1 cellular context compared by ENCODE assay signal in genomic region chr22:39230261-39231196, GRCh38.
TF ChIP-seq lines count a peak whose summit lies in the region.

No MANE protein-coding gene starts in this region.

TF ChIP-seq in HepG2, 621 proteins besides CTCF, POLR2A, EP300 and RAD21 (continued from another document and continues in another):
- peak; percentile 45; the same call in 1 of the 2 replicates for TF ChIP-seq ZMYM4 (CRISPR knock-in tag; IDR thresholded peaks at IDR 0.05)
- TF ChIP-seq ZNF460 (CRISPR knock-in tag; IDR thresholded peaks at IDR 0.05; ENCODE audit: borderline replicate concordance), result peak; percentile 56; the same call in 1 of the 2 replicates
- TF ChIP-seq MTA1 (CRISPR knock-in tag; IDR thresholded peaks at IDR 0.05; ENCODE audit: borderline replicate concordance), result 0 out of 2 replicates have a peak, but pooled peaks have one; percentile 73
- no peak; the same call in 1 of the 2 replicates for TF ChIP-seq LCORL (IDR thresholded peaks at IDR 0.05)
- TF ChIP-seq LCORL (CRISPR knock-in tag; IDR thresholded peaks at IDR 0.05), result peak; percentile 99
- TF ChIP-seq HNF1A (IDR thresholded peaks at IDR 0.05; ENCODE audit: low read depth), result no peak
- peak; percentile 76; the same call in 1 of the 2 replicates for TF ChIP-seq HNF1A (CRISPR knock-in tag; IDR thresholded peaks at IDR 0.05; ENCODE audit: borderline replicate concordance)
- TF ChIP-seq GABPB1 (CRISPR knock-in tag; IDR thresholded peaks at IDR 0.05), result peak; percentile 87
- peak; percentile 69; the same call in 1 of the 2 replicates for TF ChIP-seq HOMEZ (CRISPR knock-in tag; IDR thresholded peaks at IDR 0.05; ENCODE audit: low read depth)
- no peak; the same call in 1 of the 2 replicates for TF ChIP-seq MXD3 (CRISPR knock-in tag; IDR thresholded peaks at IDR 0.05)
- TF ChIP-seq ZNF619 (CRISPR knock-in tag; IDR thresholded peaks at IDR 0.05), result peak; percentile 50; the same call in 1 of the 2 replicates
- TF ChIP-seq BCLAF1 (IDR thresholded peaks at IDR 0.05), result no peak
- peak; percentile 66 for TF ChIP-seq SP5 (CRISPR knock-in tag; IDR thresholded peaks at IDR 0.05; ENCODE audit: borderline replicate concordance, low read depth)
- peak; percentile 79 for TF ChIP-seq ZNF331 (CRISPR knock-in tag; IDR thresholded peaks at IDR 0.05)
- TF ChIP-seq HOXA3 (CRISPR knock-in tag; IDR thresholded peaks at IDR 0.05), result peak; percentile 52; the same call in 1 of the 2 replicates
- peak; percentile 56; the same call in 1 of the 2 replicates for TF ChIP-seq GMEB1 (CRISPR knock-in tag; IDR thresholded peaks at IDR 0.05; ENCODE audit: borderline replicate concordance)
- TF ChIP-seq ZBTB20 (CRISPR knock-in tag; IDR thresholded peaks at IDR 0.05; ENCODE audit: borderline replicate concordance, low read depth), result peak; percentile 72; the same call in 1 of the 2 replicates
- peak; percentile 99 for TF ChIP-seq FOXO1 (CRISPR knock-in tag; IDR thresholded peaks at IDR 0.05)
- TF ChIP-seq KMT2A (CRISPR knock-in tag; IDR thresholded peaks at IDR 0.05), result 0 out of 2 replicates have a peak, but pooled peaks have one; percentile 30
- peak; percentile 79; the same call in 1 of the 2 replicates for TF ChIP-seq SNAPC2 (CRISPR knock-in tag; IDR thresholded peaks at IDR 0.05)
- 0 out of 2 replicates have a peak, but pooled peaks have one; percentile 26 for TF ChIP-seq ZNF430 (CRISPR knock-in tag; IDR thresholded peaks at IDR 0.05)
- TF ChIP-seq ZSCAN31 (CRISPR knock-in tag; IDR thresholded peaks at IDR 0.05; ENCODE audit: low read depth), result 0 out of 2 replicates have a peak, but pooled peaks have one; percentile 51
- peak; percentile 84; the same call in 1 of the 2 replicates for TF ChIP-seq ZBED4 (CRISPR knock-in tag; IDR thresholded peaks at IDR 0.05; ENCODE audit: borderline replicate concordance)
- TF ChIP-seq ZBTB37 (CRISPR knock-in tag; IDR thresholded peaks at IDR 0.05), result no peak
- TF ChIP-seq SNRNP70 (IDR thresholded peaks at IDR 0.05; ENCODE audit: low read depth, low read length), result no peak
- TF ChIP-seq ZNF333 (CRISPR knock-in tag; IDR thresholded peaks at IDR 0.05; ENCODE audit: borderline replicate concordance), result no peak
- TF ChIP-seq ZNF263 (CRISPR knock-in tag; IDR thresholded peaks at IDR 0.05), result no peak; the same call in 1 of the 2 replicates
- TF ChIP-seq ZNF781 (CRISPR knock-in tag; IDR thresholded peaks at IDR 0.05; ENCODE audit: borderline replicate concordance, not compliant biosample characterization), result no peak
- TF ChIP-seq MTERF4 (CRISPR knock-in tag; IDR thresholded peaks at IDR 0.05), result peak; percentile 38; the same call in 1 of the 2 replicates
- peak; percentile 90 for TF ChIP-seq ZNF878 (CRISPR knock-in tag; IDR thresholded peaks at IDR 0.05)
- peak; percentile 57; the same call in 1 of the 2 replicates for TF ChIP-seq MEIS2 (CRISPR knock-in tag; IDR thresholded peaks at IDR 0.05)
- TF ChIP-seq ZNF773 (CRISPR knock-in tag; IDR thresholded peaks at IDR 0.05; ENCODE audit: borderline replicate concordance), result no peak
- peak; percentile 54 for TF ChIP-seq IKZF4 (CRISPR knock-in tag; IDR thresholded peaks at IDR 0.05; ENCODE audit: borderline replicate concordance, low read depth, not compliant biosample characterization)
- no peak for TF ChIP-seq MED8 (CRISPR knock-in tag; IDR thresholded peaks at IDR 0.05; ENCODE audit: insufficient replicate concordance)
- peak; percentile 81; the same call in 1 of the 2 replicates for TF ChIP-seq ZNF670 (CRISPR knock-in tag; IDR thresholded peaks at IDR 0.05; ENCODE audit: borderline replicate concordance)
- TF ChIP-seq MAZ (IDR thresholded peaks at IDR 0.05; ENCODE audit: borderline replicate concordance, low read depth, low read length), result peak; percentile 50; the same call in 1 of the 2 replicates
- peak; percentile 64; the same call in 1 of the 2 replicates for TF ChIP-seq MAZ (CRISPR knock-in tag; IDR thresholded peaks at IDR 0.05; ENCODE audit: low read depth)
